Comparison of ENCODE assay signal across 27 cellular contexts in the genomic region with DNA sequence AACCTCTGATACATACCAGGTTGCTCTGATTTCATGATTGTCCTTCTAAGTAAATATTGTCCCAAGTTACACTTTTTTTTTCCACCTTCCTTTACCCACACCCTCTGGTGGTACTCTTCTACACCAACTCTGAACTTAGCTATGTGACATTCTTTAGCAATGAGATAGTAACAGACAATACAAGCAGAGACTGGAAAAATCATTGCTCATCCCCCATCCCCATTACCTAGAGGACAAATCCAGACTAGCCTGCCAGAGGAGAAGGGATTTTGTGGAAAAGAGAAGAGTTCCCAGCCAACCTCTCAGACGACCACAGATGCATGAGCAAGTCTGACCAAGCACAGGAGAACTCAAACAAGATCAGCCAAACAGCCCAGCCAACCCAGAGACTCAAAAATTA. TPM values are rescaled to one million over a fixed set of nuclear protein-coding genes. Genes with fewer than 3 reads are reported as not detected.
"Had no signal": no experiment of that assay in that cellular context is flagged by ENCODE, and none has a peak within 500 bp of the region (broad histone marks: within the 10 kb centered on the region; RNA-seq: fewer than 3 reads in every experiment).

No MANE protein-coding gene starts in this region.

- H3K9me3 ChIP-seq: esophagus muscularis mucosa, gastroesophageal sphincter, testis, tibial nerve, upper lobe of right lung had no signal

- H3K27ac ChIP-seq: coronary artery, esophagus muscularis mucosa, gastroesophageal sphincter, testis, tibial nerve, upper lobe of right lung had no signal

- H3K27me3 ChIP-seq: esophagus muscularis mucosa, testis, tibial nerve, upper lobe of right lung had no signal

- H3K9me3 Mint-ChIP-seq: endodermal cell; mesothelial cell of epicardium; stimulated activated naive B cell treated with anti-CD40 and anti-IgM and Interleukin-4, amounts not matched to agents 10 μg/mL and 1 μg/mL and 100 μg/mL, for 72 hours; stimulated activated naive CD8-positive, alpha-beta T cell treated with anti-CD3 and anti-CD28 coated beads, Interleukin-15, amount 100 ng/mL, for 72 hours had no signal

- DNase-seq: effector CD4-positive, alpha-beta T cell; endodermal cell; glutamatergic neuron; natural killer cell; posterior cingulate gyrus; stimulated activated CD4-positive, alpha-beta T cell treated with anti-CD3 and anti-CD28 coated beads, Interleukin-2, amount 100 ng/mL, for 24 hours; stimulated activated CD4-positive, alpha-beta T cell treated with anti-CD3 and anti-CD28 coated beads, Interleukin-4, amount 100 ng/mL, for 4 hours; stimulated activated naive B cell treated with anti-CD40 and anti-IgM and Interleukin-4, amounts not matched to agents 10 μg/mL and 1 μg/mL and 100 μg/mL, for 72 hours; stimulated activated naive CD8-positive, alpha-beta T cell treated with anti-CD3 and anti-CD28 coated beads, Interleukin-15, amount 100 ng/mL, for 72 hours; testis; upper lobe of right lung had no signal

- H3K4me3 ChIP-seq: coronary artery, esophagus muscularis mucosa, gastroesophageal sphincter, testis, tibial nerve, upper lobe of right lung had no signal

- H3K4me3 Mint-ChIP-seq: endodermal cell; mesothelial cell of epicardium; natural killer cell; neural crest cell; stimulated activated naive B cell treated with anti-CD40 and anti-IgM and Interleukin-4, amounts not matched to agents 10 μg/mL and 1 μg/mL and 100 μg/mL, for 72 hours; stimulated activated naive CD8-positive, alpha-beta T cell treated with anti-CD3 and anti-CD28 coated beads, Interleukin-15, amount 100 ng/mL, for 72 hours had no signal

- ATAC-seq: gastroesophageal sphincter; natural killer cell; sciatic nerve; stimulated activated naive B cell treated with anti-CD40 and anti-IgM and Interleukin-4, amounts not matched to agents 10 μg/mL and 1 μg/mL and 100 μg/mL, for 72 hours; stimulated activated naive CD8-positive, alpha-beta T cell treated with anti-CD3 and anti-CD28 coated beads, Interleukin-15, amount 100 ng/mL, for 72 hours; upper lobe of right lung had no signal

- H3K4me1 ChIP-seq: esophagus muscularis mucosa, gastroesophageal sphincter, testis, tibial nerve, upper lobe of right lung had no signal

- H3K27ac Mint-ChIP-seq: endodermal cell; mesothelial cell of epicardium; natural killer cell; stimulated activated naive B cell treated with anti-CD40 and anti-IgM and Interleukin-4, amounts not matched to agents 10 μg/mL and 1 μg/mL and 100 μg/mL, for 72 hours; stimulated activated naive CD8-positive, alpha-beta T cell treated with anti-CD3 and anti-CD28 coated beads, Interleukin-15, amount 100 ng/mL, for 72 hours had no signal

- H3K4me1 Mint-ChIP-seq: mesothelial cell of epicardium; natural killer cell; neural crest cell; stimulated activated naive B cell treated with anti-CD40 and anti-IgM and Interleukin-4, amounts not matched to agents 10 μg/mL and 1 μg/mL and 100 μg/mL, for 72 hours; stimulated activated naive CD8-positive, alpha-beta T cell treated with anti-CD3 and anti-CD28 coated beads, Interleukin-15, amount 100 ng/mL, for 72 hours had no signal

- H3K36me3 ChIP-seq: esophagus muscularis mucosa, gastroesophageal sphincter, tibial nerve, upper lobe of right lung had no signal

- H3K36me3 Mint-ChIP-seq: mesothelial cell of epicardium; natural killer cell; stimulated activated naive B cell treated with anti-CD40 and anti-IgM and Interleukin-4, amounts not matched to agents 10 μg/mL and 1 μg/mL and 100 μg/mL, for 72 hours had no signal

RNA-seq across cellular contexts. Expression of a gene that starts 32.8 kb away (rescaled TPM):
- total RNA-seq: dermis microvascular lymphatic vessel endothelial cell, endodermal cell, esophagus muscularis mucosa, fibroblast of villous mesenchyme, liver, lung microvascular endothelial cell, mucosa of gallbladder, myocyte, natural killer cell, pulmonary artery endothelial cell, sciatic nerve, skeletal muscle tissue, subcutaneous adipose tissue, upper lobe of right lung had no signal
- polyA plus RNA-seq: liver had no signal
